Comparison of ENCODE assay signal across 22 cellular contexts in genomic region chr10:69385454-69386350, GRCh38. TPM values are rescaled to one million over a fixed set of nuclear protein-coding genes. Genes with fewer than 3 reads are reported as not detected.
DNase-seq lines count a peak whose midpoint lies in the region; ATAC-seq and TF ChIP-seq lines count a peak whose summit lies in the region.
"Had no signal": no experiment of that assay in that cellular context is flagged by ENCODE, and none has a peak within 500 bp of the region (broad histone marks: within the 10 kb centered on the region; RNA-seq: fewer than 3 reads in every experiment).

No MANE protein-coding gene starts in this region.

- TF ChIP-seq POLR2A in esophagus squamous epithelium (IDR thresholded peaks at IDR 0.05) = peak in 2 of 4 donors; percentile 15 to 27

- H3K4me2 ChIP-seq in PC-9 = peak overlapping the region; percentile 72

- H3K27ac Mint-ChIP-seq in CD4-positive, alpha-beta T cell = peak overlapping the region; percentile 45
- H3K27ac Mint-ChIP-seq: natural killer cell had no signal

- H3K4me1 Mint-ChIP-seq in CD4-positive, alpha-beta T cell (ENCODE audit: low read depth) = peaks cover 12% of the 10 kb centered on the region
- H3K4me1 Mint-ChIP-seq: natural killer cell had no signal

- BruUV-seq in PC-9 (replicated peaks; lab: Mats Ljungman, UMichigan) = no TSS peak

- intact Hi-C loops in CD4-positive, alpha-beta T cell (cut with DNase I, micrococcal nuclease) = no loop called here
- intact Hi-C loops in PC-9 (cut with micrococcal nuclease; ENCODE audit: unreplicated experiment) = loop anchor here (2.0 kb wide), 2 partner anchors 23 to 53 kb away; no protein-coding TSS in a partner anchor
- intact Hi-C loops in esophagus squamous epithelium (cut with DNase I) = no loop called here

- no peak for ATAC-seq in CD4-positive, alpha-beta T cell (ENCODE audit: poor library complexity)
- no peak for ATAC-seq in HG03159 (IDR thresholded peaks at IDR 0.05; ENCODE audit: unreplicated experiment)
- no peak for ATAC-seq in GM19351 (IDR thresholded peaks at IDR 0.05; ENCODE audit: unreplicated experiment)
- ATAC-seq: effector memory CD8-positive, alpha-beta T cell; natural killer cell had no signal

- no peak overlapping the region for H3K27ac ChIP-seq in CD4-positive, alpha-beta T cell (ENCODE audit: low read depth, low read length)
- H3K27ac ChIP-seq in PC-9 = peak overlapping the region; percentile 91
- peak overlapping the region; percentile 77 to 94 (median 86) for H3K27ac ChIP-seq in esophagus squamous epithelium
- H3K27ac ChIP-seq in skin epidermis = peak overlapping the region in 20 of 21 experiments; percentile 4 to 85 (median 68)

- no peaks in the 10 kb centered on the region for H4K20me1 ChIP-seq in PC-9 (ENCODE audit: insufficient read depth)

- H3K36me3 ChIP-seq in PC-9 (ENCODE audit: low read depth) (peaks cover 30% of the 10 kb centered on the region), esophagus squamous epithelium (peaks cover 13 to 96% (median 20%) of the 10 kb centered on the region in 3 donors)

- no peaks in the 10 kb centered on the region for H3K27me3 ChIP-seq in CD4-positive, alpha-beta T cell (ENCODE audit: control insufficient read depth, insufficient read depth, low read length)
- H3K27me3 ChIP-seq in PC-9 (ENCODE audit: insufficient read depth, low read depth) = no peaks in the 10 kb centered on the region
- no peaks in the 10 kb centered on the region for H3K27me3 ChIP-seq in esophagus squamous epithelium

- H3K4me3 ChIP-seq in PC-9 = peak overlapping the region; percentile 20
- no peak overlapping the region for H3K4me3 ChIP-seq in esophagus squamous epithelium
- H3K4me3 ChIP-seq in skin epidermis = no peak overlapping the region

- 40 to 51% methylated on average over 9 to 11 of the region's 11 CpGs for WGBS in esophagus squamous epithelium, 2 donors

- H3K4me1 ChIP-seq in PC-9 (replicated peaks; ENCODE audit: insufficient read depth) (peaks cover 75% of the 10 kb centered on the region), esophagus squamous epithelium (peaks cover 39 to 88% (median 56%) of the 10 kb centered on the region in 3 donors)

- TF ChIP-seq CTCF in CD4-positive, alpha-beta T cell (IDR thresholded peaks at IDR 0.05) = no peak
- TF ChIP-seq CTCF in PC-9 (conservative IDR thresholded peaks at IDR 0.05) = no peak
- no peak for TF ChIP-seq CTCF in esophagus squamous epithelium (IDR thresholded peaks at IDR 0.05)

- POLR2A ChIA-PET in CD4-positive, alpha-beta T cell (lab: Charles Lee) = no interaction called here
- POLR2A ChIA-PET in PC-9 (lab: Charles Lee; ENCODE audit: unreplicated experiment) = interaction anchor here (0.6 to 1.2 kb wide), 6 partner anchors 17 to 154 kb away, joined by 3 to 10 read pairs (median 4); no protein-coding TSS in a partner anchor

- CTCF ChIA-PET in CD4-positive, alpha-beta T cell (lab: Charles Lee) = interaction anchor here (0.9 kb wide), 1 partner anchor 22 kb away, joined by 3 read pairs; no protein-coding TSS in a partner anchor
- CTCF ChIA-PET in PC-9 (lab: Charles Lee) = interaction anchor here (0.5 to 0.9 kb wide), 4 partner anchors 52 to 397 kb away, joined by 3 to 6 read pairs (median 3); no protein-coding TSS in a partner anchor

- no peaks in the 10 kb centered on the region for H3K9me3 Mint-ChIP-seq in CD4-positive, alpha-beta T cell
- H3K9me3 Mint-ChIP-seq: effector memory CD8-positive, alpha-beta T cell; natural killer cell; stimulated activated naive CD8-positive, alpha-beta T cell treated with anti-CD3 and anti-CD28 coated beads, Interleukin-15, Interleukin-2, amounts not matched to agents 100 ng/mL and 50 ng/mL, for 24 hours had no signal

- DNase-seq in CD4-positive, alpha-beta T cell = no peak
- DNase-seq in PC-9 (peak; percentile 69 to 97), esophagus squamous epithelium (lab: John Stamatoyannopoulos, UW) (no peak), dedifferentiated amniotic fluid mesenchymal stem cell (ENCODE audit: extremely low spot score) (no peak), NCI-H2029 (lab: John Stamatoyannopoulos, UW) (no peak)
- DNase-seq: activated T-cell treated with anti-CD3 and anti-CD28 coated beads for 4 hours; central memory CD4-positive, alpha-beta T cell; DMS 273 treated with DMSO at 0.1 percent for 48 hours; effector memory CD8-positive, alpha-beta T cell; foreskin melanocyte; H7; natural killer cell; NCI-H1436; posterior cingulate gyrus; SHP77; stimulated activated CD4-positive, alpha-beta T cell treated with anti-CD3 and anti-CD28 coated beads, Interleukin-12 subunit alpha, Interleukin-12 subunit beta, amount 100 ng/mL, for 4 hours had no signal

- H2AFZ ChIP-seq in PC-9 = no peak overlapping the region; the same call in 1 of the 2 replicates

- no peak overlapping the region for H3K4me3 Mint-ChIP-seq in CD4-positive, alpha-beta T cell
- H3K4me3 Mint-ChIP-seq: effector memory CD8-positive, alpha-beta T cell; natural killer cell; stimulated activated naive CD8-positive, alpha-beta T cell treated with anti-CD3 and anti-CD28 coated beads, Interleukin-15, Interleukin-2, amounts not matched to agents 100 ng/mL and 50 ng/mL, for 24 hours had no signal

- H3K9me3 ChIP-seq in CD4-positive, alpha-beta T cell (ENCODE audit: control insufficient read depth, low read length) = no peaks in the 10 kb centered on the region
- H3K9me3 ChIP-seq in PC-9 (ENCODE audit: insufficient read depth, low read depth) (no peaks in the 10 kb centered on the region), esophagus squamous epithelium (no peaks in the 10 kb centered on the region)

- H3F3A ChIP-seq in PC-9 (ENCODE audit: insufficient read depth, low read depth) = peaks cover 68% of the 10 kb centered on the region

- H3K27me3 Mint-ChIP-seq in CD4-positive, alpha-beta T cell = no peaks in the 10 kb centered on the region
- H3K27me3 Mint-ChIP-seq: effector memory CD8-positive, alpha-beta T cell; stimulated activated naive CD8-positive, alpha-beta T cell treated with anti-CD3 and anti-CD28 coated beads, Interleukin-15, Interleukin-2, amounts not matched to agents 100 ng/mL and 50 ng/mL, for 24 hours had no signal

- peaks cover 93% of the 10 kb centered on the region for H3K36me3 Mint-ChIP-seq in CD4-positive, alpha-beta T cell (ENCODE audit: low read depth)

- H3K9me2 ChIP-seq in PC-9 (ENCODE audit: insufficient read depth) = no peaks in the 10 kb centered on the region

- peaks cover 12% of the 10 kb centered on the region; the same call in 1 of the 2 replicates for H3K79me2 ChIP-seq in PC-9 (ENCODE audit: low read depth)

RNA-seq across cellular contexts. Expression of gene TACR2, which starts 31.0 kb away (rescaled TPM):
- total RNA-seq in CD4-positive, alpha-beta T cell = not detected
- total RNA-seq in PC-9 (2021) = 0.23 TPM in 1 of 2 replicates, not detected in the other
- total RNA-seq in esophagus squamous epithelium = 10 to 100 TPM in 1 of 4 donors, 1 to 10 TPM in 2, under 1 TPM in 1; 0.72 to 24.0 (median 4.4) TPM
- total RNA-seq: H7; HT1080; natural killer cell; T-helper 2 cell treated with Interferon-gamma antibody and Interleukin-4, amounts not matched to agents 100 ng/mL and 5 ng/mL, for 36 hours had no signal

Comparison
In these comparisons a context has a peak if more than half of its experiments do, and no peak if none do; other contexts are left out.
1. DNase-seq: peak in PC-9 (2 of 2); none in CD4-positive, alpha-beta T cell (0 of 10), esophagus squamous epithelium (single experiment), dedifferentiated amniotic fluid mesenchymal stem cell (single experiment) and NCI-H2029 (single experiment).